In the genomic region with DNA sequence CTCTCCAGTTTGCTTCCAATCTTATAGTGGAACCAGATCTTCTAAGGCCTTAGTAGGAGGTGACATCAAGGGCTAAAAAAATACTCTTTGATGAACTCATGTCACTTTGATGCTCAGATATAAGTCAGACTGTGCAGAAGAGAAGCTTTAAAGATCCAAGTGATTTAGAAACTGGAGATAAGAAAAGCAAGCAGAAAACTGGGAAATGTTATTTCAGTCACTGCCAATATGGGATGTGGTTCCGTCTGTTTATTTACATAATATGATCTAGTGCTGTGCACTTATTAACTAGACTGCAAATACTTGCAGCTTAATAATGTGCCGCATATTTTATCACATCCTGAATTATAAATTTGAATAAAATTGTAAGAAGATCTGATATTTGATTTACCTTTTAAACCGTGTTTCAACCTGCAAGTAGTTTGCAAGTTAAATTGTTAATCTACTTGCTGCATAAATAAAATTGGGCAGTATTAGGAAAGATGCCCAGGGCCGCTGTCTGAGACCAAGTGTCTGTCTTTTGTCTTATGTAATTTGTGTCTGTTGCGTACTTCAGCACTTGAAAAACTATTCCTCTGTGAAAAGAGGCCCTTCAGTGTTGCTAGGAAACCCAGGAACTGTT, we compare ENCODE assay signal across 1 cellular context.
TF ChIP-seq lines count a peak whose summit lies in the region.

No MANE protein-coding gene starts in this region.

TF ChIP-seq in HepG2, 621 proteins besides CTCF, POLR2A, EP300 and RAD21 (continued from another document and continues in another):
- no peak for TF ChIP-seq LBX2 (CRISPR knock-in tag; IDR thresholded peaks at IDR 0.05; ENCODE audit: borderline replicate concordance)
- TF ChIP-seq, protein P1, sequence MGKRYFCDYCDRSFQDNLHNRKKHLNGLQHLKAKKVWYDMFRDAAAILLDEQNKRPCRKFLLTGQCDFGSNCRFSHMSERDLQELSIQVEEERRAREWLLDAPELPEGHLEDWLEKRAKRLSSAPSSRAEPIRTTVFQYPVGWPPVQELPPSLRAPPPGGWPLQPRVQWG (CRISPR knock-in tag; IDR thresholded peaks at IDR 0.05; ENCODE audit: borderline replicate concordance, low read depth): no peak
- TF ChIP-seq IRF2 (CRISPR knock-in tag; IDR thresholded peaks at IDR 0.05): peak; percentile 85
- TF ChIP-seq ZNF687 (CRISPR knock-in tag; IDR thresholded peaks at IDR 0.05): no peak
- peak; percentile 78; the same call in 1 of the 2 replicates for TF ChIP-seq ZBTB20 (CRISPR knock-in tag; IDR thresholded peaks at IDR 0.05; ENCODE audit: borderline replicate concordance, low read depth)
- peak; percentile 58 for TF ChIP-seq CEBPG (CRISPR knock-in tag; IDR thresholded peaks at IDR 0.05)
- TF ChIP-seq ARHGAP35 (CRISPR knock-in tag; IDR thresholded peaks at IDR 0.05; ENCODE audit: borderline replicate concordance): no peak
- TF ChIP-seq ONECUT2 (CRISPR knock-in tag; IDR thresholded peaks at IDR 0.05): 0 out of 2 replicates have a peak, but pooled peaks have one; percentile 18
- peak; percentile 30; the same call in 1 of the 2 replicates for TF ChIP-seq ZNF335 (CRISPR knock-in tag; IDR thresholded peaks at IDR 0.05)
- TF ChIP-seq ERF (CRISPR knock-in tag; IDR thresholded peaks at IDR 0.05): peak; percentile 66
- no peak for TF ChIP-seq CSRNP2 (CRISPR knock-in tag; conservative IDR thresholded peaks at IDR 0.05; ENCODE audit: low read depth)
- TF ChIP-seq RXRA (CRISPR knock-in tag; IDR thresholded peaks at IDR 0.05): no peak
- no peak for TF ChIP-seq ZNF326 (CRISPR knock-in tag; IDR thresholded peaks at IDR 0.05; ENCODE audit: borderline replicate concordance)
- peak; percentile 60; the same call in 1 of the 2 replicates for TF ChIP-seq TEF (CRISPR knock-in tag; IDR thresholded peaks at IDR 0.05)
- TF ChIP-seq ARID5B (CRISPR knock-in tag; IDR thresholded peaks at IDR 0.05): peak; percentile 98
- TF ChIP-seq NFE2 (CRISPR knock-in tag; IDR thresholded peaks at IDR 0.05): no peak
- TF ChIP-seq THAP11 (CRISPR knock-in tag; IDR thresholded peaks at IDR 0.05): peak; percentile 22; the same call in 1 of the 2 replicates
- no peak; the same call in 1 of the 2 replicates for TF ChIP-seq HOXA3 (CRISPR knock-in tag; IDR thresholded peaks at IDR 0.05)
- TF ChIP-seq, protein P2, sequence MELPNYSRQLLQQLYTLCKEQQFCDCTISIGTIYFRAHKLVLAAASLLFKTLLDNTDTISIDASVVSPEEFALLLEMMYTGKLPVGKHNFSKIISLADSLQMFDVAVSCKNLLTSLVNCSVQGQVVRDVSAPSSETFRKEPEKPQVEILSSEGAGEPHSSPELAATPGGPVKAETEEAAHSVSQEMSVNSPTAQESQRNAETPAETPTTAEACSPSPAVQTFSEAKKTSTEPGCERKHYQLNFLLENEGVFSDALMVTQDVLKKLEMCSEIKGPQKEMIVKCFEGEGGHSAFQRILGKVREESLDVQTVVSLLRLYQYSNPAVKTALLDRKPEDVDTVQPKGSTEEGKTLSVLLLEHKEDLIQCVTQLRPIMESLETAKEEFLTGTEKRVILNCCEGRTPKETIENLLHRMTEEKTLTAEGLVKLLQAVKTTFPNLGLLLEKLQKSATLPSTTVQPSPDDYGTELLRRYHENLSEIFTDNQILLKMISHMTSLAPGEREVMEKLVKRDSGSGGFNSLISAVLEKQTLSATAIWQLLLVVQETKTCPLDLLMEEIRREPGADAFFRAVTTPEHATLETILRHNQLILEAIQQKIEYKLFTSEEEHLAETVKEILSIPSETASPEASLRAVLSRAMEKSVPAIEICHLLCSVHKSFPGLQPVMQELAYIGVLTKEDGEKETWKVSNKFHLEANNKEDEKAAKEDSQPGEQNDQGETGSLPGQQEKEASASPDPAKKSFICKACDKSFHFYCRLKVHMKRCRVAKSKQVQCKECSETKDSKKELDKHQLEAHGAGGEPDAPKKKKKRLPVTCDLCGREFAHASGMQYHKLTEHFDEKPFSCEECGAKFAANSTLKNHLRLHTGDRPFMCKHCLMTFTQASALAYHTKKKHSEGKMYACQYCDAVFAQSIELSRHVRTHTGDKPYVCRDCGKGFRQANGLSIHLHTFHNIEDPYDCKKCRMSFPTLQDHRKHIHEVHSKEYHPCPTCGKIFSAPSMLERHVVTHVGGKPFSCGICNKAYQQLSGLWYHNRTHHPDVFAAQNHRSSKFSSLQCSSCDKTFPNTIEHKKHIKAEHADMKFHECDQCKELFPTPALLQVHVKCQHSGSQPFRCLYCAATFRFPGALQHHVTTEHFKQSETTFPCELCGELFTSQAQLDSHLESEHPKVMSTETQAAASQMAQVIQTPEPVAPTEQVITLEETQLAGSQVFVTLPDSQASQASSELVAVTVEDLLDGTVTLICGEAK (IDR thresholded peaks at IDR 0.05): no peak
- TF ChIP-seq, protein P2 (CRISPR knock-in tag; IDR thresholded peaks at IDR 0.05): no peak; the same call in 1 of the 2 replicates
- peak in 1 of 2 experiments; percentile 64; a peak in 1 of 4 replicates for TF ChIP-seq KLF16 (CRISPR knock-in tag; IDR thresholded peaks at IDR 0.05)
- peak; percentile 67; the same call in 1 of the 2 replicates for TF ChIP-seq NFKBIZ (CRISPR knock-in tag; IDR thresholded peaks at IDR 0.05)
- TF ChIP-seq CHD4 (IDR thresholded peaks at IDR 0.05; ENCODE audit: borderline replicate concordance, low read length): no peak
- TF ChIP-seq TCF7 (IDR thresholded peaks at IDR 0.05; ENCODE audit: low read depth): peak; percentile 99
- TF ChIP-seq ZNF761 (CRISPR knock-in tag; conservative IDR thresholded peaks at IDR 0.05): no peak
- peak; percentile 89 for TF ChIP-seq PAXIP1 (CRISPR knock-in tag; conservative IDR thresholded peaks at IDR 0.05)
- TF ChIP-seq ZNF616 (CRISPR knock-in tag; IDR thresholded peaks at IDR 0.05; ENCODE audit: low read depth): no peak
